8 cellular contexts compared by ENCODE assay signal in genomic region chr12:108854055-108854452, GRCh38. TPM values are rescaled to one million over a fixed set of nuclear protein-coding genes. Genes with fewer than 3 reads are reported as not detected.
DNase-seq lines count a peak whose midpoint lies in the region; ATAC-seq and TF ChIP-seq lines count a peak whose summit lies in the region.

No MANE protein-coding gene starts in this region.

- peaks cover 0 to 85% (median 47%) of the 10 kb centered on the region in 4 donors for H3K4me1 ChIP-seq in tibial nerve

- no peak for TF ChIP-seq EP300 in tibial nerve (IDR thresholded peaks at IDR 0.05)

- peaks cover 3% of the 10 kb centered on the region for H3K36me3 ChIP-seq in kidney epithelial cell (ENCODE audit: control insufficient read depth, insufficient read depth, low read length)
- peaks cover 0 to 3% (median 0%) of the 10 kb centered on the region in 3 donors for H3K36me3 ChIP-seq in tibial nerve

- H3K4me3 Mint-ChIP-seq in activated CD4-positive, alpha-beta T cell treated with anti-CD3 and anti-CD28 coated beads, Interleukin-2, amount 10 ng/mL, durations not matched to agents 24 days and 14 days, result no peak overlapping the region
- H3K4me3 Mint-ChIP-seq in activated T-helper 17 cell treated with anti-CD3 and anti-CD28 coated beads, Interleukin-2, amount 50 U/mL, for 72 hours, result peak overlapping the region; percentile 96

- peaks cover 23% of the 10 kb centered on the region for H3K36me3 Mint-ChIP-seq in activated CD4-positive, alpha-beta T cell treated with anti-CD3 and anti-CD28 coated beads, Interleukin-2, amount 10 ng/mL, durations not matched to agents 24 days and 14 days (ENCODE audit: low read depth)
- peaks cover 71% of the 10 kb centered on the region for H3K36me3 Mint-ChIP-seq in activated T-helper 17 cell treated with anti-CD3 and anti-CD28 coated beads, Interleukin-2, amount 50 U/mL, for 72 hours (ENCODE audit: low read depth)

- H3K27ac Mint-ChIP-seq in activated CD4-positive, alpha-beta T cell treated with anti-CD3 and anti-CD28 coated beads, Interleukin-2, amount 10 ng/mL, durations not matched to agents 24 days and 14 days, result peak overlapping the region; percentile 66
- H3K27ac Mint-ChIP-seq in activated T-helper 17 cell treated with anti-CD3 and anti-CD28 coated beads, Interleukin-2, amount 50 U/mL, for 72 hours, result peak overlapping the region; percentile 99

- TF ChIP-seq CTCF in kidney epithelial cell (IDR thresholded peaks at IDR 0.05; ENCODE audit: insufficient read depth, low read length, poor library complexity, severe bottlenecking) (peak; percentile 41), tibial nerve (IDR thresholded peaks at IDR 0.05) (peak in 4 of 5 experiments; percentile 30 to 61 (median 48))

- H3K27ac ChIP-seq in tibial nerve, result peak overlapping the region; percentile 72 to 95 (median 92)

- H3K9me3 ChIP-seq in tibial nerve, result no peaks in the 10 kb centered on the region

- ATAC-seq in activated T-helper 17 cell treated with anti-CD3 and anti-CD28 coated beads, Interleukin-2, amount 50 U/mL, for 72 hours (replicated peaks), result no peak
- ATAC-seq in HG02870 (IDR thresholded peaks at IDR 0.05; ENCODE audit: unreplicated experiment), result no peak

- TF ChIP-seq POLR2A in tibial nerve (IDR thresholded peaks at IDR 0.05), result no peak

- WGBS in tibial nerve, 2 donors, result 50 to 52% methylated on average over 1 of the region's 1 CpG

- no peaks in the 10 kb centered on the region for H3K27me3 ChIP-seq in kidney epithelial cell (ENCODE audit: control insufficient read depth, insufficient read depth, low read length)
- H3K27me3 ChIP-seq in tibial nerve, result no peaks in the 10 kb centered on the region

- H3K27me3 Mint-ChIP-seq in activated CD4-positive, alpha-beta T cell treated with anti-CD3 and anti-CD28 coated beads, Interleukin-2, amount 10 ng/mL, durations not matched to agents 24 days and 14 days, result no peaks in the 10 kb centered on the region
- H3K27me3 Mint-ChIP-seq in activated T-helper 17 cell treated with anti-CD3 and anti-CD28 coated beads, Interleukin-2, amount 50 U/mL, for 72 hours, result no peaks in the 10 kb centered on the region

- no peaks in the 10 kb centered on the region for H3K9me3 Mint-ChIP-seq in activated CD4-positive, alpha-beta T cell treated with anti-CD3 and anti-CD28 coated beads, Interleukin-2, amount 10 ng/mL, durations not matched to agents 24 days and 14 days
- H3K9me3 Mint-ChIP-seq in activated T-helper 17 cell treated with anti-CD3 and anti-CD28 coated beads, Interleukin-2, amount 50 U/mL, for 72 hours, result no peaks in the 10 kb centered on the region

- intact Hi-C loops in activated CD4-positive, alpha-beta T cell treated with anti-CD3 and anti-CD28 coated beads, Interleukin-2, amount 10 ng/mL, durations not matched to agents 24 days and 14 days (cut with micrococcal nuclease), result no loop called here

- H3K4me1 Mint-ChIP-seq in activated CD4-positive, alpha-beta T cell treated with anti-CD3 and anti-CD28 coated beads, Interleukin-2, amount 10 ng/mL, durations not matched to agents 24 days and 14 days, result peaks cover 37% of the 10 kb centered on the region
- peaks cover 32% of the 10 kb centered on the region for H3K4me1 Mint-ChIP-seq in activated T-helper 17 cell treated with anti-CD3 and anti-CD28 coated beads, Interleukin-2, amount 50 U/mL, for 72 hours

- H3K4me3 ChIP-seq in kidney epithelial cell (ENCODE audit: low read depth, low read length) (no peak overlapping the region), tibial nerve (no peak overlapping the region)

- no peak for DNase-seq in activated CD4-positive, alpha-beta T cell treated with anti-CD3 and anti-CD28 coated beads, Interleukin-2, amount 10 ng/mL, durations not matched to agents 24 days and 14 days
- no peak for DNase-seq in activated CD4-positive, alpha-beta T cell treated with anti-CD3 and anti-CD28 coated beads for 4 hours
- DNase-seq in kidney epithelial cell (ENCODE audit: low read depth), result no peak
- peak in 1 of 2 donors; percentile 78 for DNase-seq in tibial nerve (ENCODE audit: low spot score in 2 of 2)
- no peak for DNase-seq in activated naive CD4-positive, alpha-beta T cell (lab: John Stamatoyannopoulos, UW)
- no peak for DNase-seq in activated gamma-delta T cell (lab: John Stamatoyannopoulos, UW)

RNA-seq across cellular contexts. Expression of gene SSH1, which starts 3.3 kb away (rescaled TPM):
- 27.2 and 31.5 TPM in 2 replicates for total RNA-seq in activated CD4-positive, alpha-beta T cell treated with anti-CD3 and anti-CD28 coated beads, Interleukin-2, amount 10 ng/mL, durations not matched to agents 24 days and 14 days
- 10 to 100 TPM; 60.8 to 95.4 TPM for total RNA-seq in activated T-helper 17 cell treated with anti-CD3 and anti-CD28 coated beads, Interleukin-2, amount 50 U/mL, for 72 hours
- total RNA-seq in kidney epithelial cell (18.6 and 21.4 TPM in 2 replicates), tibial nerve (10 to 100 TPM; 23.6 to 66.9 (median 28.0) TPM)

RNA-seq across cellular contexts. Expression of gene DAO, which starts 25.8 kb away (rescaled TPM):
- total RNA-seq in activated CD4-positive, alpha-beta T cell treated with anti-CD3 and anti-CD28 coated beads, Interleukin-2, amount 10 ng/mL, durations not matched to agents 24 days and 14 days, result not detected in 2 replicates
- not detected for total RNA-seq in activated T-helper 17 cell treated with anti-CD3 and anti-CD28 coated beads, Interleukin-2, amount 50 U/mL, for 72 hours
- total RNA-seq in kidney epithelial cell, result not detected in 2 replicates
- total RNA-seq in tibial nerve, result not detected
